In genomic region chr11:536841-537621, GRCh38 we compare ENCODE assay signal across 1 cellular context.
TF ChIP-seq lines count a peak whose summit lies in the region.

TSS of gene LRRC56 (plus strand) at chr11:537527. CDS start at chr11:540685, 3,158 bp downstream.

TF ChIP-seq in HepG2, 621 proteins besides CTCF, POLR2A, EP300 and RAD21 (continued from another document and continues in another):
- TF ChIP-seq ZUFSP (CRISPR knock-in tag; IDR thresholded peaks at IDR 0.05; ENCODE audit: borderline replicate concordance) (no peak), ZNF839 (CRISPR knock-in tag; IDR thresholded peaks at IDR 0.05; ENCODE audit: borderline replicate concordance) (peak; percentile 34; the same call in 1 of the 2 replicates), KDM5A (IDR thresholded peaks at IDR 0.05; ENCODE audit: borderline replicate concordance, low read length) (no peak), ZSCAN21 (CRISPR knock-in tag; IDR thresholded peaks at IDR 0.05; ENCODE audit: borderline replicate concordance) (0 out of 2 replicates have a peak, but pooled peaks have one; percentile 53), REL (CRISPR knock-in tag; conservative IDR thresholded peaks at IDR 0.05) (no peak), SNAPC5 (CRISPR knock-in tag; IDR thresholded peaks at IDR 0.05; ENCODE audit: borderline replicate concordance) (no peak), TFDP2 (CRISPR knock-in tag; IDR thresholded peaks at IDR 0.05) (peak; percentile 35; the same call in 1 of the 2 replicates), ZNF331 (CRISPR knock-in tag; IDR thresholded peaks at IDR 0.05) (no peak), ZNF225 (CRISPR knock-in tag; IDR thresholded peaks at IDR 0.05) (no peak), KLF15 (CRISPR knock-in tag; IDR thresholded peaks at IDR 0.05; ENCODE audit: borderline replicate concordance) (no peak), HCFC1 (IDR thresholded peaks at IDR 0.05; ENCODE audit: low read depth, low read length) (no peak; the same call in 1 of the 2 replicates), ZNF143 (CRISPR knock-in tag; IDR thresholded peaks at IDR 0.05) (no peak), ZNF512B (CRISPR knock-in tag; IDR thresholded peaks at IDR 0.05; ENCODE audit: borderline replicate concordance) (no peak), CEBPB (IDR thresholded peaks at IDR 0.05; ENCODE audit: borderline replicate concordance, low read depth, low read length) (no peak), CCDC6 (CRISPR knock-in tag; IDR thresholded peaks at IDR 0.05) (no peak), NONO (IDR thresholded peaks at IDR 0.05) (no peak), NONO (CRISPR knock-in tag; conservative IDR thresholded peaks at IDR 0.05) (no peak), DMAP1 (CRISPR knock-in tag; IDR thresholded peaks at IDR 0.05) (no peak), ZNF766 (CRISPR knock-in tag; IDR thresholded peaks at IDR 0.05; ENCODE audit: borderline replicate concordance) (no peak), ZNF646 (CRISPR knock-in tag; IDR thresholded peaks at IDR 0.05) (no peak), AGO1 (IDR thresholded peaks at IDR 0.05; ENCODE audit: low read depth, low read length, poor library complexity, severe bottlenecking) (no peak), HDAC2 (CRISPR knock-in tag; IDR thresholded peaks at IDR 0.05) (no peak), ZSCAN30 (CRISPR knock-in tag; IDR thresholded peaks at IDR 0.05) (no peak), ZBTB4 (CRISPR knock-in tag; IDR thresholded peaks at IDR 0.05; ENCODE audit: borderline replicate concordance) (0 out of 2 replicates have a peak, but pooled peaks have one; percentile 28), SATB2 (CRISPR knock-in tag; IDR thresholded peaks at IDR 0.05) (no peak), ZNF333 (CRISPR knock-in tag; IDR thresholded peaks at IDR 0.05; ENCODE audit: borderline replicate concordance) (no peak), ZHX2 (IDR thresholded peaks at IDR 0.05; ENCODE audit: low read depth) (peak; percentile 67; the same call in 1 of the 2 replicates), ZHX2 (CRISPR knock-in tag; IDR thresholded peaks at IDR 0.05; ENCODE audit: borderline replicate concordance) (no peak), PBX2 (CRISPR knock-in tag; IDR thresholded peaks at IDR 0.05) (no peak), ZBTB46 (CRISPR knock-in tag; IDR thresholded peaks at IDR 0.05; ENCODE audit: borderline replicate concordance) (no peak)
